22 cellular contexts compared by ENCODE assay signal in genomic region chr19:33365676-33366075, GRCh38.
"Had no signal": no experiment of that assay in that cellular context is flagged by ENCODE, and none has a peak within 500 bp of the region (broad histone marks: within the 10 kb centered on the region; RNA-seq: fewer than 3 reads in every experiment).

No MANE protein-coding gene starts in this region.

- H3K4me3 ChIP-seq: neural progenitor cell, pancreas, psoas muscle, stomach, thoracic aorta had no signal

- H3K4me1 ChIP-seq: neural progenitor cell, pancreas, psoas muscle, stomach had no signal

- H3K27me3 ChIP-seq: foreskin keratinocyte, neural progenitor cell, pancreas had no signal

- ATAC-seq: foreskin keratinocyte; natural killer cell treated with Interleukin-12 subunit alpha and Interleukin-12 subunit beta and Interleukin-15 and Interleukin-18, amount 100 ng/mL, for 72 hours; pancreas; psoas muscle; sciatic nerve had no signal

- H3K9me3 ChIP-seq: pancreas, psoas muscle, stomach, thoracic aorta had no signal

- H3K9ac ChIP-seq: neural progenitor cell had no signal

- H3K36me3 ChIP-seq: neural progenitor cell, pancreas, stomach, thoracic aorta had no signal

- DNase-seq: cerebellar nuclear complex; dermis blood vessel endothelial cell; effector CD4-positive, alpha-beta T cell; endodermal cell; erythroblast; foreskin keratinocyte; kidney; mesendoderm; occipital lobe; pancreas; psoas muscle; retina; stimulated activated CD4-positive, alpha-beta T cell treated with anti-CD3 and anti-CD28 coated beads, Interleukin-2, amount 100 ng/mL, for 24 hours; stimulated activated CD4-positive, alpha-beta T cell treated with anti-CD3 and anti-CD28 coated beads, Interleukin-4, amount 100 ng/mL, for 4 hours; stimulated activated naive CD4-positive, alpha-beta T cell; stomach; substantia nigra; trophoblast cell had no signal

- H3K27ac ChIP-seq: foreskin keratinocyte, neural progenitor cell, pancreas, psoas muscle, stomach, thoracic aorta had no signal
